24 cellular contexts compared by ENCODE assay signal in genomic region chr22:44583854-44584253, GRCh38.
DNase-seq lines count a peak whose midpoint lies in the region; ATAC-seq and TF ChIP-seq lines count a peak whose summit lies in the region.
"Had no signal": no experiment of that assay in that cellular context is flagged by ENCODE, and none has a peak within 500 bp of the region (broad histone marks: within the 10 kb centered on the region; RNA-seq: fewer than 3 reads in every experiment).

No MANE protein-coding gene starts in this region.

- TF ChIP-seq CTCF in CD14-positive monocyte (IDR thresholded peaks at IDR 0.05), result no peak
- no peak for TF ChIP-seq CTCF in RWPE2 (IDR thresholded peaks at IDR 0.05; ENCODE audit: poor library complexity, severe bottlenecking)
- TF ChIP-seq CTCF in omental fat pad (IDR thresholded peaks at IDR 0.05), result no peak
- TF ChIP-seq CTCF in foreskin keratinocyte (conservative IDR thresholded peaks at IDR 0.05), result no peak
- no peak for TF ChIP-seq CTCF in brain microvascular endothelial cell (IDR thresholded peaks at IDR 0.05; ENCODE audit: low read depth, low read length, missing control alignments)

- H3K9me3 Mint-ChIP-seq in CD14-positive monocyte, result peaks cover 0 to 2% (median 0%) of the 10 kb centered on the region in 7 donors
- no peaks in the 10 kb centered on the region for H3K9me3 Mint-ChIP-seq in stimulated activated naive CD8-positive, alpha-beta T cell treated with anti-CD3 and anti-CD28 coated beads, Interleukin-15, amount 100 ng/mL, for 72 hours
- H3K9me3 Mint-ChIP-seq: activated CD4-positive, alpha-beta memory T cell treated with anti-CD3 and anti-CD28 coated beads for 36 hours; activated naive CD8-positive, alpha-beta T cell treated with anti-CD3 and anti-CD28 coated beads, Interleukin-2, amount 50 U/mL, for 24 hours; HFFc6 had no signal

- DNase-seq in CD14-positive monocyte (ENCODE audit: low spot score) (peak; percentile 27), RWPE2 (ENCODE audit: low spot score) (peak; percentile 27), left ventricle myocardium superior (peak; percentile 17), omental fat pad (ENCODE audit: low spot score) (peak; percentile 14), AML-193 (lab: John Stamatoyannopoulos, UW) (no peak), foreskin keratinocyte (no peak), brain microvascular endothelial cell (no peak)
- no peak for DNase-seq in stimulated activated naive CD8-positive, alpha-beta T cell treated with anti-CD3 and anti-CD28 coated beads, Interleukin-15, amount 100 ng/mL, for 72 hours
- DNase-seq: activated CD4-positive, alpha-beta memory T cell treated with anti-CD3 and anti-CD28 coated beads for 36 hours; activated CD4-positive, CD25-positive, alpha-beta regulatory T cell; activated gamma-delta T cell; activated naive CD8-positive, alpha-beta T cell treated with anti-CD3 and anti-CD28 coated beads, Interleukin-2, amount 50 U/mL, for 24 hours; C1 segment of cervical spinal cord; Calu3; cerebellar nuclear complex; DND-41; HFFc6; mesenchymal stem cell; MM.1S; NCI-H2081; SJCRH30 had no signal

- no peaks in the 10 kb centered on the region for H3K36me3 ChIP-seq in RWPE2 (ENCODE audit: low read depth)
- no peaks in the 10 kb centered on the region for H3K36me3 ChIP-seq in brain microvascular endothelial cell (replicated peaks)
- H3K36me3 ChIP-seq: SJCRH30 had no signal

- H3K4me3 Mint-ChIP-seq in CD14-positive monocyte, result no peak overlapping the region
- H3K4me3 Mint-ChIP-seq in stimulated activated naive CD8-positive, alpha-beta T cell treated with anti-CD3 and anti-CD28 coated beads, Interleukin-15, amount 100 ng/mL, for 72 hours, result no peak overlapping the region
- H3K4me3 Mint-ChIP-seq: activated CD4-positive, alpha-beta memory T cell treated with anti-CD3 and anti-CD28 coated beads for 36 hours; activated naive CD8-positive, alpha-beta T cell treated with anti-CD3 and anti-CD28 coated beads, Interleukin-2, amount 50 U/mL, for 24 hours; HFFc6 had no signal

- H3K36me3 Mint-ChIP-seq in CD14-positive monocyte, result no peaks in the 10 kb centered on the region
- H3K36me3 Mint-ChIP-seq: activated CD4-positive, alpha-beta memory T cell treated with anti-CD3 and anti-CD28 coated beads for 36 hours had no signal

- no peak for ATAC-seq in RWPE2 (ENCODE audit: low read depth)
- ATAC-seq in left ventricle myocardium superior, result no peak
- ATAC-seq in omental fat pad (ENCODE audit: low FRiP score), result no peak
- no peak for ATAC-seq in stimulated activated naive CD8-positive, alpha-beta T cell treated with anti-CD3 and anti-CD28 coated beads, Interleukin-15, amount 100 ng/mL, for 72 hours
- no peak for ATAC-seq in foreskin keratinocyte
- ATAC-seq: activated naive CD8-positive, alpha-beta T cell treated with anti-CD3 and anti-CD28 coated beads, Interleukin-2, amount 50 U/mL, for 24 hours; Panc1 had no signal

- in situ Hi-C loops in brain microvascular endothelial cell (cut with HindIII; ENCODE audit: low pct_ligation_motif_present, low sequenced_read_pairs), result no loop called here

- no peak overlapping the region for H3K27ac Mint-ChIP-seq in CD14-positive monocyte
- H3K27ac Mint-ChIP-seq in stimulated activated naive CD8-positive, alpha-beta T cell treated with anti-CD3 and anti-CD28 coated beads, Interleukin-15, amount 100 ng/mL, for 72 hours, result no peak overlapping the region
- H3K27ac Mint-ChIP-seq: activated CD4-positive, alpha-beta memory T cell treated with anti-CD3 and anti-CD28 coated beads for 36 hours; activated naive CD8-positive, alpha-beta T cell treated with anti-CD3 and anti-CD28 coated beads, Interleukin-2, amount 50 U/mL, for 24 hours; HFFc6 had no signal

- H3K4me1 Mint-ChIP-seq in CD14-positive monocyte, result peaks cover 16% of the 10 kb centered on the region
- H3K4me1 Mint-ChIP-seq in stimulated activated naive CD8-positive, alpha-beta T cell treated with anti-CD3 and anti-CD28 coated beads, Interleukin-15, amount 100 ng/mL, for 72 hours, result peaks cover 15% of the 10 kb centered on the region

- H3K27me3 ChIP-seq in RWPE2 (ENCODE audit: insufficient read depth, poor library complexity, severe bottlenecking), result peaks cover 14% of the 10 kb centered on the region
- H3K27me3 ChIP-seq in foreskin keratinocyte, result peaks cover 24% of the 10 kb centered on the region
- H3K27me3 ChIP-seq in brain microvascular endothelial cell (replicated peaks), result peaks cover 6% of the 10 kb centered on the region
- H3K27me3 ChIP-seq: SJCRH30 had no signal

- peaks cover 22 to 40% (median 28%) of the 10 kb centered on the region in 3 donors for H3K27me3 Mint-ChIP-seq in CD14-positive monocyte (ENCODE audit: low read depth in 3 of 3)
- peaks cover 55% of the 10 kb centered on the region for H3K27me3 Mint-ChIP-seq in stimulated activated naive CD8-positive, alpha-beta T cell treated with anti-CD3 and anti-CD28 coated beads, Interleukin-15, amount 100 ng/mL, for 72 hours

- no peak overlapping the region for H3K4me3 ChIP-seq in RWPE2 (ENCODE audit: severe bottlenecking)
- no peak overlapping the region for H3K4me3 ChIP-seq in brain microvascular endothelial cell (ENCODE audit: low read depth, low read length)
- H3K4me3 ChIP-seq: SJCRH30, smooth muscle cell had no signal

- no peaks in the 10 kb centered on the region for H3K9me3 ChIP-seq in RWPE2 (ENCODE audit: severe bottlenecking)

- H3K4me1 ChIP-seq in RWPE2 (ENCODE audit: insufficient read depth, poor library complexity, severe bottlenecking) (no peaks in the 10 kb centered on the region), foreskin keratinocyte (no peaks in the 10 kb centered on the region)

- intact Hi-C loops in CD14-positive monocyte (cut with micrococcal nuclease), result no loop called here
- intact Hi-C loops in left ventricle myocardium superior (cut with micrococcal nuclease), result no loop called here

- H3K27ac ChIP-seq in RWPE2 (ENCODE audit: poor library complexity, severe bottlenecking) (no peak overlapping the region), foreskin keratinocyte (no peak overlapping the region), brain microvascular endothelial cell (no peak overlapping the region)
- H3K27ac ChIP-seq: KMS-11, SJCRH30 had no signal

Comparison
In these comparisons a context has a peak if more than half of its experiments do, and no peak if none do; other contexts are left out.
1. DNase-seq: peak in CD14-positive monocyte (single experiment), RWPE2 (single experiment), left ventricle myocardium superior (single experiment) and omental fat pad (single experiment); none in stimulated activated naive CD8-positive, alpha-beta T cell treated with anti-CD3 and anti-CD28 coated beads, Interleukin-15, amount 100 ng/mL, for 72 hours (0 of 2), AML-193 (0 of 2), foreskin keratinocyte (0 of 2) and brain microvascular endothelial cell (single experiment).